Comparison of ENCODE assay signal across 12 cellular contexts in the genomic region with DNA sequence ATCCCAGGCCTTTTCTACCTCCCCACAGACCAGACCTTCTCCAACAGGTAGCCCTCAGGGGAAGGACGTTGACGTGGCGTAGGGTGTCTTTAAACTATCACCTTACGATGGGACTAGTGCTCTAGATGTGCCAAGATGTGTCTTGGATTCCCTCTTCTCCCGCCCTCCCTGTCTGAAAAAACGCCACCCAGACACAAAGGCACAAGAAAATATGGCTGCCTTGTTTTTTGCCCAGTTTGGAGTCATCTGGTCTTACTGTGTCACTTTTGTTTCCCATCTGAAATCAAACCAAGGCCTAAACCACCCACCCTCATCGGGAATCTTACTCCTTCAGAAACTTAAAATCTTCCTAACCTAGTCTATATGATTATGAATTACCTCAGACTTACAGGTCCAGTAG.
A peak's percentile ranks its signal among the peaks of the same experiment; 100 is the strongest.
DNase-seq lines count a peak whose midpoint lies in the region; ATAC-seq and TF ChIP-seq lines count a peak whose summit lies in the region.
"Had no signal": no experiment of that assay in that cellular context is flagged by ENCODE, and none has a peak within 500 bp of the region (broad histone marks: within the 10 kb centered on the region; RNA-seq: fewer than 3 reads in every experiment).

No MANE protein-coding gene starts in this region.

- H3K4me3 ChIP-seq in GM06990 (replicated peaks; ENCODE audit: low read depth, low read length) (peak overlapping the region; percentile 57), Panc1 (ENCODE audit: low read depth in 2 of 2, low read length in 2 of 2) (peak overlapping the region; percentile 42 to 57)

- H3K27ac ChIP-seq in Panc1 (ENCODE audit: low read length): peak overlapping the region; percentile 96

- DNase-seq in GM06990 (ENCODE audit: extremely low read depth, insufficient read length) (no peak), Panc1 (ENCODE audit: low read depth, low spot score) (no peak), sciatic nerve (ENCODE audit: low spot score) (no peak), UCSD-AML1 (lab: John Stamatoyannopoulos, UW; ENCODE audit: unreplicated experiment) (no peak), NCI-H1930 (lab: John Stamatoyannopoulos, UW) (no peak), ureter (ENCODE audit: low spot score) (no peak)
- DNase-seq: DND-41, HFFc6, left ventricle myocardium superior, NCI-H510A had no signal

- in situ Hi-C loops in Panc1 (cut with HindIII; ENCODE audit: low pct_unique_long_range_greater_than_20kb, low sequenced_read_pairs): no loop called here

- H3K9me3 ChIP-seq in Panc1 (ENCODE audit: control insufficient read depth, insufficient read depth, low read depth, low read length): no peaks in the 10 kb centered on the region

- H3K36me3 ChIP-seq in GM06990 (ENCODE audit: control insufficient read depth, insufficient read depth, low read length): no peaks in the 10 kb centered on the region
- no peaks in the 10 kb centered on the region for H3K36me3 ChIP-seq in Panc1 (ENCODE audit: control insufficient read depth, insufficient read depth, low read length)

- no TSS peak for BruUV-seq in Panc1 (replicated peaks; lab: Mats Ljungman, UMichigan)

- H3K27me3 ChIP-seq in GM06990 (replicated peaks; ENCODE audit: control insufficient read depth, insufficient read depth, low read length): no peaks in the 10 kb centered on the region
- no peaks in the 10 kb centered on the region for H3K27me3 ChIP-seq in Panc1 (ENCODE audit: control insufficient read depth, insufficient read depth, low read length)

- TF ChIP-seq CTCF in GM06990 (IDR thresholded peaks at IDR 0.05; ENCODE audit: insufficient read depth, low read length, poor library complexity, severe bottlenecking) (no peak), Panc1 (IDR thresholded peaks at IDR 0.05) (no peak)

- peaks cover 15% of the 10 kb centered on the region for H3K4me1 ChIP-seq in Panc1 (ENCODE audit: control insufficient read depth, insufficient read depth, low read length)

- intact Hi-C loops in Panc1 (cut with micrococcal nuclease; ENCODE audit: unreplicated experiment): loop anchor here (2.0 kb wide), 1 partner anchor 33 kb away; no protein-coding TSS in a partner anchor
- intact Hi-C loops in sciatic nerve (cut with DNase I): no loop called here

- ATAC-seq in Panc1: no peak
- peak; percentile 28 for ATAC-seq in esophagus mucosa
- peak; percentile 9 for ATAC-seq in sciatic nerve
- ATAC-seq in HG02870 (IDR thresholded peaks at IDR 0.05; ENCODE audit: unreplicated experiment): no peak
- ATAC-seq: left ventricle myocardium superior had no signal

- POLR2A ChIA-PET in Panc1 (lab: Charles Lee): no interaction called here

- CTCF ChIA-PET in Panc1 (lab: Charles Lee): no interaction called here

Comparison
In these comparisons a context has a peak if more than half of its experiments do, and no peak if none do; other contexts are left out.
1. ATAC-seq: peak in esophagus mucosa (single experiment) and sciatic nerve (single experiment); none in Panc1 (single experiment) and HG02870 (single experiment).